Comparison of ENCODE assay signal across 17 cellular contexts in the genomic region with DNA sequence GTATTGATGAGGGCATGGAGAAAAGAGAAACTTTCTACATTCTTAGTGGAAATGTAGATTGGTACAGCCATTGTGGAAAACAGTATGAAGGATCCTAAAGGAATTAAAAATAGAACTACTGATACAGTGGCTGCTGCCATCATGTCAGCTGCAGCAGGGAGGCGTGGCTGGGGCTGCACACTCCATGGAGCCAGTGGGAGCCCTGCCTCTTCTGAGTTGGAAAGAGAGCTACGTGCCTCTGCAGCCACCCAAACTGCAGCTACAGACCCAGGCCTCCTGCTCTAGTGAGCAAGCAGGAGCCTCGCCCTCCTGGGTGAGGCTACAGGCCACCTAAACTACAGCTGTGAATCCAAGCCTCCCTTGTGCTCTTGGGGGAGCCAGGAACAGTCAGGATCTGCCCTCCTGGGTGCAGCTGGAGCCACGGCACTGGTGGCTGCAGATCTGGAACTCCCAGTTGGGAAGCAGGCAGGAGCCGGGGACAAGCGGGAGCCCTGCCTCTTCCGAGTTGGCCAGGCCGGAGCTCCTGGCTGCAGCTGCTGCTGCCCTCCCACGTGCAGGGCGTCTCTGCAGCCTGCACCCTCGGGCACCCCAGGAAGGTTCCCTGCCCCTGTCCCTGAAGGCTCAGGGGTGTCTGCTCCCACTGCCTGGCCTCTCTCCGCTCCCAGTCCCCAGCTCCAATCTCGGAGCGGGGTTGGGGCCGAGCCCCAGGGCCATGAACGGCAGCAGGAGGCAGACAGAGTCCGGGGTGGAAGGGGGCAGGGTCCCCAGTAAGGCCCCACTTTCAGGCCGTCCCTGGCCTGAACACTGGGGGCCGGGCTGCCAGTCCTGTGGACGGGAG.
DNase-seq lines count a peak whose midpoint lies in the region; ATAC-seq and TF ChIP-seq lines count a peak whose summit lies in the region.
"Had no signal": no experiment of that assay in that cellular context is flagged by ENCODE, and none has a peak within 500 bp of the region (broad histone marks: within the 10 kb centered on the region; RNA-seq: fewer than 3 reads in every experiment).

No MANE protein-coding gene starts in this region.

- DNase-seq in GM23338 (ENCODE audit: low spot score) (no peak), T-helper 17 cell (no peak), left ventricle myocardium inferior (peak; percentile 37), neuronal stem cell (ENCODE audit: low spot score) (no peak), LoVo (ENCODE audit: low spot score) (no peak)
- DNase-seq: CD8-positive, alpha-beta T cell; GM23248; HFFc6; IMR-90; Kasumi-1; NCI-H1105; NCI-H1694; NCI-H69 had no signal

- peak overlapping the region; percentile 10 for H2BK120ac ChIP-seq in neuronal stem cell (ENCODE audit: low read depth, low read length)

- peak overlapping the region; percentile 84 for H2BK15ac ChIP-seq in neuronal stem cell (ENCODE audit: low read length)

- H2BK12ac ChIP-seq in neuronal stem cell (ENCODE audit: low read length), result peak overlapping the region; percentile 94

- TF ChIP-seq CTCF in GM23338 (conservative IDR thresholded peaks at IDR 0.05; ENCODE audit: low read depth in 2 of 2) (no peak), left ventricle myocardium inferior (IDR thresholded peaks at IDR 0.05; ENCODE audit: borderline replicate concordance) (no peak)

- H3F3A ChIP-seq in GM23338 (replicated peaks; ENCODE audit: low read depth), result no peaks in the 10 kb centered on the region

- H3K9me3 Mint-ChIP-seq in GM23338, result no peaks in the 10 kb centered on the region
- H3K9me3 Mint-ChIP-seq: CD8-positive, alpha-beta T cell; HFFc6 had no signal

- H3K36me3 Mint-ChIP-seq in GM23338 (ENCODE audit: low read depth), result no peaks in the 10 kb centered on the region
- H3K36me3 Mint-ChIP-seq in T-helper 17 cell (ENCODE audit: low read depth), result no peaks in the 10 kb centered on the region
- H3K36me3 Mint-ChIP-seq: CD8-positive, alpha-beta T cell had no signal

- ATAC-seq in GM23338 (peak; percentile 53), T-helper 17 cell (no peak), HG02970 (IDR thresholded peaks at IDR 0.05; ENCODE audit: low FRiP score, unreplicated experiment) (no peak), HG03442 (IDR thresholded peaks at IDR 0.05; ENCODE audit: unreplicated experiment) (no peak), GM21576 (IDR thresholded peaks at IDR 0.05; ENCODE audit: unreplicated experiment) (no peak)
- ATAC-seq: CD8-positive, alpha-beta T cell had no signal

- H3K23ac ChIP-seq in neuronal stem cell (ENCODE audit: low read depth, low read length, poor library complexity), result peak overlapping the region; percentile 1

- H4K91ac ChIP-seq in neuronal stem cell (ENCODE audit: low read depth, low read length, poor library complexity), result peak overlapping the region; percentile 64

- H3K9me3 ChIP-seq in T-helper 17 cell (ENCODE audit: control insufficient read depth, low read length, poor library complexity, severe bottlenecking), result no peaks in the 10 kb centered on the region
- H3K9me3 ChIP-seq in left ventricle myocardium inferior (replicated peaks), result no peaks in the 10 kb centered on the region
- no peaks in the 10 kb centered on the region for H3K9me3 ChIP-seq in neuronal stem cell (replicated peaks in 1 of 2; ENCODE audit: control insufficient read depth in 2 of 2, insufficient read depth in 1 of 2, low read depth in 1 of 2, low read length in 2 of 2)
- H3K9me3 ChIP-seq: BLaER1 had no signal

- WGBS in neuronal stem cell (ENCODE audit: extremely low coverage in 2 of 2, insufficient read length in 2 of 2, insufficient replicate concordance in 1 of 2), 2 donors, result no CpG with 5 or more reads among the region's 20 CpGs

- intact Hi-C loops in left ventricle myocardium inferior (cut with micrococcal nuclease), result no loop called here

- no peaks in the 10 kb centered on the region for H3K27me3 ChIP-seq in GM23338 (ENCODE audit: insufficient read depth)
- no peaks in the 10 kb centered on the region for H3K27me3 ChIP-seq in left ventricle myocardium inferior (ENCODE audit: low read depth)
- no peaks in the 10 kb centered on the region for H3K27me3 ChIP-seq in neuronal stem cell (ENCODE audit: control insufficient read depth in 3 of 3, insufficient read depth in 3 of 3, low read depth in 1 of 3, low read length in 3 of 3)
- H3K27me3 ChIP-seq: BLaER1 had no signal

- no peaks in the 10 kb centered on the region for H3K79me2 ChIP-seq in GM23338 (replicated peaks; ENCODE audit: insufficient read depth)

- H3K18ac ChIP-seq in neuronal stem cell (ENCODE audit: low read length), result peak overlapping the region; percentile 92

- H3K4me3 ChIP-seq in GM23338, result no peak overlapping the region
- no peak overlapping the region for H3K4me3 ChIP-seq in left ventricle myocardium inferior
- H3K4me3 ChIP-seq in neuronal stem cell (ENCODE audit: low read length in 2 of 2), result no peak overlapping the region
- H3K4me3 ChIP-seq: BLaER1, GM23248 had no signal

- peak overlapping the region; percentile 89 for H4K8ac ChIP-seq in neuronal stem cell (ENCODE audit: low read depth, low read length)

- H3K36me3 ChIP-seq in GM23338 (ENCODE audit: insufficient read depth), result no peaks in the 10 kb centered on the region
- H3K36me3 ChIP-seq in left ventricle myocardium inferior, result no peaks in the 10 kb centered on the region
- no peaks in the 10 kb centered on the region for H3K36me3 ChIP-seq in neuronal stem cell (replicated peaks in 1 of 2; ENCODE audit: control insufficient read depth in 2 of 2, insufficient read depth in 2 of 2, low read length in 2 of 2)
- H3K36me3 ChIP-seq: BLaER1 had no signal

- peak overlapping the region; percentile 90 for H3K4ac ChIP-seq in neuronal stem cell (ENCODE audit: low read length)

- no peaks in the 10 kb centered on the region for H3K9me2 ChIP-seq in GM23338 (ENCODE audit: insufficient read depth)

- H2AFZ ChIP-seq in GM23338 (no peak overlapping the region), neuronal stem cell (ENCODE audit: low read length) (peak overlapping the region; percentile 71)
- H2AFZ ChIP-seq: GM23248 had no signal

- H3K79me1 ChIP-seq in neuronal stem cell (ENCODE audit: low read depth, low read length), result no peaks in the 10 kb centered on the region

- H3K4me1 Mint-ChIP-seq in GM23338 (peaks cover 27% of the 10 kb centered on the region), T-helper 17 cell (peaks cover 10% of the 10 kb centered on the region)

- H3K4me1 ChIP-seq in GM23338 (ENCODE audit: insufficient read depth), result no peaks in the 10 kb centered on the region
- H3K4me1 ChIP-seq in left ventricle myocardium inferior, result peaks cover 27% of the 10 kb centered on the region
- H3K4me1 ChIP-seq in neuronal stem cell (ENCODE audit: control insufficient read depth in 2 of 2, insufficient read depth in 1 of 2, low read depth in 1 of 2, low read length in 2 of 2), result peaks cover 8 to 15% of the 10 kb centered on the region in 2 donors
- H3K4me1 ChIP-seq: BLaER1 had no signal

- no peak overlapping the region for H3K9ac ChIP-seq in neuronal stem cell (ENCODE audit: low read depth, low read length, poor library complexity)
- H3K9ac ChIP-seq: BLaER1, GM23248 had no signal

- peak overlapping the region; percentile 73 for H2AK5ac ChIP-seq in neuronal stem cell (ENCODE audit: low read depth, low read length)

- H3K4me2 ChIP-seq in GM23338, result no peak overlapping the region
- no peak overlapping the region for H3K4me2 ChIP-seq in neuronal stem cell (ENCODE audit: insufficient read depth, low read length, poor library complexity, severe bottlenecking)
- H3K4me2 ChIP-seq: BLaER1 had no signal

- no peaks in the 10 kb centered on the region for H4K20me1 ChIP-seq in GM23338 (replicated peaks; ENCODE audit: insufficient read depth)
- H4K20me1 ChIP-seq: BLaER1 had no signal

- H3K27me3 Mint-ChIP-seq in GM23338 (ENCODE audit: insufficient read depth, low read depth, poor library complexity) (peaks cover 3% of the 10 kb centered on the region), T-helper 17 cell (no peaks in the 10 kb centered on the region)

- H2BK5ac ChIP-seq in neuronal stem cell (ENCODE audit: low read length), result peak overlapping the region; percentile 43

- no peak overlapping the region for H3K27ac ChIP-seq in GM23338 (ENCODE audit: low read depth)
- H3K27ac ChIP-seq in left ventricle myocardium inferior (replicated peaks), result peak overlapping the region; percentile 69
- no peak overlapping the region for H3K27ac ChIP-seq in neuronal stem cell (replicated peaks; ENCODE audit: low read length)
- H3K27ac ChIP-seq: BLaER1, GM23248 had no signal

- H3K4me3 Mint-ChIP-seq in GM23338 (no peak overlapping the region), T-helper 17 cell (no peak overlapping the region)
- H3K4me3 Mint-ChIP-seq: CD8-positive, alpha-beta T cell; HFFc6 had no signal

- H3K27ac Mint-ChIP-seq in GM23338 (no peak overlapping the region), T-helper 17 cell (peak overlapping the region; percentile 21)
- H3K27ac Mint-ChIP-seq: CD8-positive, alpha-beta T cell; HFFc6 had no signal

- H3K14ac ChIP-seq in neuronal stem cell (ENCODE audit: low read length), result peak overlapping the region; percentile 32

TF ChIP-seq in GM23338, 12 proteins besides CTCF, POLR2A, EP300 and RAD21 (continues in another document):
- TF ChIP-seq STAT1 (IDR thresholded peaks at IDR 0.05; ENCODE audit: unreplicated experiment), result no peak
